ENCODE assay signal across 17 cellular contexts in genomic region chr5:99191181-99191775, GRCh38.
DNase-seq lines count a peak whose midpoint lies in the region; TF ChIP-seq lines count a peak whose summit lies in the region.
"Had no signal": no experiment of that assay in that cellular context is flagged by ENCODE, and none has a peak within 500 bp of the region (broad histone marks: within the 10 kb centered on the region; RNA-seq: fewer than 3 reads in every experiment).

No MANE protein-coding gene starts in this region.

- H3K4me1 Mint-ChIP-seq in chondrocyte (ENCODE audit: low read depth), result peaks cover 3% of the 10 kb centered on the region
- H3K4me1 Mint-ChIP-seq: CD4-positive, alpha-beta memory T cell had no signal

- TF ChIP-seq CTCF in fibroblast of pulmonary artery (IDR thresholded peaks at IDR 0.05; ENCODE audit: low read length, missing control alignments), result no peak
- TF ChIP-seq CTCF in chondrocyte (IDR thresholded peaks at IDR 0.05), result no peak

- H3K36me3 Mint-ChIP-seq in chondrocyte (ENCODE audit: low read depth), result no peaks in the 10 kb centered on the region
- H3K36me3 Mint-ChIP-seq: CD4-positive, alpha-beta memory T cell had no signal

- H3K9me3 Mint-ChIP-seq in chondrocyte (ENCODE audit: low read depth), result no peaks in the 10 kb centered on the region

- no peak overlapping the region for H3K4me3 ChIP-seq in fibroblast of pulmonary artery (replicated peaks; ENCODE audit: low read depth, low read length)
- H3K4me3 ChIP-seq: SJSA1 had no signal

- peak; percentile 40 for DNase-seq in HS-5 (ENCODE audit: low read depth)
- DNase-seq in amniotic epithelial cell (ENCODE audit: low read depth), result peak; percentile 1
- peak; percentile 0 for DNase-seq in fibroblast of pulmonary artery (ENCODE audit: low read depth)
- DNase-seq in T1000 (lab: John Stamatoyannopoulos, UW), result no peak
- DNase-seq in chondrocyte (ENCODE audit: low spot score), result no peak
- DNase-seq in NOMO-1 treated with dmso at 0.1 percent for 144 hours (lab: John Stamatoyannopoulos, UW; ENCODE audit: unreplicated experiment), result no peak
- DNase-seq in activated naive CD4-positive, alpha-beta T cell (lab: John Stamatoyannopoulos, UW), result no peak
- DNase-seq: BE2C; CD4-positive, alpha-beta memory T cell; DMS79; GF-D8; GOT3; MM.1S; NCI-H2029; NCI-H524; RPMI8226 had no signal

- H3K27me3 Mint-ChIP-seq in chondrocyte (ENCODE audit: low read depth), result peaks cover 24% of the 10 kb centered on the region

- H3K27ac Mint-ChIP-seq in chondrocyte (ENCODE audit: unreplicated experiment), result no peak overlapping the region
- H3K27ac Mint-ChIP-seq: CD4-positive, alpha-beta memory T cell had no signal

- H3K4me3 Mint-ChIP-seq in chondrocyte (ENCODE audit: unreplicated experiment), result no peak overlapping the region
- H3K4me3 Mint-ChIP-seq: CD4-positive, alpha-beta memory T cell had no signal

Comparison
In these comparisons a context has a peak if more than half of its experiments do, and no peak if none do; other contexts are left out.
1. DNase-seq: peak in HS-5 (single experiment), amniotic epithelial cell (single experiment) and fibroblast of pulmonary artery (single experiment); none in T1000 (single experiment), chondrocyte (single experiment), NOMO-1 treated with dmso at 0.1 percent for 144 hours (single experiment) and activated naive CD4-positive, alpha-beta T cell (0 of 4).